In the genomic region with DNA sequence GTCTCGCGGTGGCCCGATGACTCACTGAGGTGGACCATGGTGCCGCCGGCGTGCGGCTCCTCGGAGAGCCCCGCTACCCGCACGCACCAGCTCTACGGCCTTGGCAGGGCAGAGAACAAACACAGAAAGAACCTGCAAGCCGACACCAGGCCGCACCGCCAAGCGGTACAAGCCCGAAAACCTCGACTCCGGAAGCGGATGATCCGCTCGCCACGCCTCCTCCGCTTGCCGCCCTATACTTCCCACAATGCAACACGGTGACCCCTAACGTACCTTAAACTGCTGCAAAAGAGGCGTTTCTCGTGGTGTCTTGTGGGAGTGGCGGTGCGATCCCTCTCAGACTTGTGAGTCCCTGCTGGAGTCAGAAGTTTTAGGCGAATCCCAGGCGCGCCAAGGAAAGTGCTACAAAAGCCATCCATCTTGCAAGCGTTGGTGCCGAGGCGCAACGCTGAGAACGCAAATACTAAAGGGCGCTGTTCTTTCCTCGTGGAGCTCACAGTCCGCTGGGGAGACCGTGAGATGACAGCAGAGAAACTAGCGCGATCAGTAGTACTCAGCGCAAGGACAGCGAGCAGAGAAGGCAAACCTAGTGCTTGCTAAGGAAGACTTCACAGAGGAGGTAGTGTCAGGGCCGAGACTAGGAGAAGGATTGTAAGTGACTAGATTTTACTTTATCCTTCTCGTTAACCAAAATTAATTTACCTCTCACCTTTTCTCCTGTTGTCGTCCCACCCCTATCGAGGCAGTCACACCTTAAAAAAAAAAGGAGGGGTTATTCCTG, we compare ENCODE assay signal across 7 cellular contexts. TPM values are rescaled to one million over a fixed set of nuclear protein-coding genes. Genes with fewer than 3 reads are reported as not detected.
DNase-seq lines count a peak whose midpoint lies in the region; ATAC-seq, FAIRE-seq and TF ChIP-seq lines count a peak whose summit lies in the region.

A gene (minus strand): TSS at position 200 of the 781 bp plus-strand sequence. CDS start 162 bp downstream, at position 38.

- DNase-seq in NCI-H2107 treated with DMSO at 0.1 percent for 48 hours (lab: John Stamatoyannopoulos, UW; ENCODE audit: unreplicated experiment) = peak; percentile 89
- peak; percentile 94 to 98 (median 96) for DNase-seq in body of pancreas
- peak; percentile 93 for DNase-seq in iPS DF 4.7 (ENCODE audit: extremely low read depth, low spot score)
- DNase-seq in sigmoid colon = peak; percentile 98

- intact Hi-C loops in body of pancreas (cut with DNase I) (no loop called here), sigmoid colon (cut with DNase I) (loop anchor here (5.0 kb wide), 4 partner anchors 85 to 245 kb away; a partner anchor contains a TSS)

- ATAC-seq in GM18519 (IDR thresholded peaks at IDR 0.05; ENCODE audit: low FRiP score, unreplicated experiment) = peak; percentile 61
- ATAC-seq in HG03060 (IDR thresholded peaks at IDR 0.05; ENCODE audit: low read depth, unreplicated experiment) = peak; percentile 59
- peak; percentile 99 for ATAC-seq in body of pancreas

- peak within 1 kb of the TSS; percentile 40 to 65 for H3K4me3 ChIP-seq in body of pancreas
- H3K4me3 ChIP-seq in sigmoid colon = peak within 1 kb of the TSS; percentile 47 to 84 (median 78)

- TF ChIP-seq EP300 in sigmoid colon (IDR thresholded peaks at IDR 0.05) = peak in 1 of 4 donors; percentile 69

- H3K27me3 ChIP-seq in body of pancreas = no peaks in the 10 kb centered on the region
- H3K27me3 ChIP-seq in sigmoid colon = no peaks in the 10 kb centered on the region

- 0 to 1% methylated on average over 16 to 51 of the region's 51 CpGs for whole genome bisulfite sequencing in body of pancreas, 2 donors
- WGBS in sigmoid colon, 2 donors = 0% methylated on average over 51 of the region's 51 CpGs

- H3K36me3 ChIP-seq in body of pancreas (replicated peaks in 1 of 2; ENCODE audit: insufficient read depth in 1 of 2, low read depth in 2 of 2) = no peaks in the 10 kb centered on the region
- H3K36me3 ChIP-seq in sigmoid colon = peaks cover 0 to 22% (median 0%) of the 10 kb centered on the region in 4 donors

- FAIRE-seq in TTC549 (lab: Jason Lieb, UNC) = peak; percentile 80

- H3K4me1 ChIP-seq in body of pancreas (peaks cover 30% of the 10 kb centered on the region), sigmoid colon (peaks cover 0 to 32% (median 26%) of the 10 kb centered on the region in 4 donors)

- peak in 3 of 7 experiments; percentile 3 to 26 (median 23) for TF ChIP-seq CTCF in body of pancreas (IDR thresholded peaks at IDR 0.05)
- no peak for TF ChIP-seq CTCF in sigmoid colon (IDR thresholded peaks at IDR 0.05)

- H3K9me3 ChIP-seq in body of pancreas (no peaks in the 10 kb centered on the region), sigmoid colon (no peaks in the 10 kb centered on the region)

- TF ChIP-seq POLR2A in body of pancreas (IDR thresholded peaks at IDR 0.05) (peak; percentile 62 to 90 (median 88)), sigmoid colon (IDR thresholded peaks at IDR 0.05) (peak; percentile 61 to 64)

- H3K27ac ChIP-seq in body of pancreas = peak within 1 kb of the TSS; percentile 73 to 90 (median 86)
- peak within 1 kb of the TSS; percentile 85 to 93 (median 88) for H3K27ac ChIP-seq in sigmoid colon

RNA-seq across cellular contexts. Expression of the gene that starts here (rescaled TPM):
- 10 to 100 TPM; 18.7 to 24.7 TPM for total RNA-seq in body of pancreas
- 10 to 100 TPM; 29.2 to 40.0 (median 33.8) TPM for total RNA-seq in sigmoid colon
- polyA plus RNA-seq in sigmoid colon = 100 to 1,000 TPM in 1 of 3 donors, 10 to 100 TPM in 2; 75.1 to 101 (median 82.7) TPM

Comparison
In these comparisons a context has a peak if more than half of its experiments do, and no peak if none do; other contexts are left out.
1. Peak in every context shown above with its lines: DNase-seq, ATAC-seq, H3K4me3 ChIP-seq and H3K27ac ChIP-seq.